9 cellular contexts compared by ENCODE assay signal in the genomic region with DNA sequence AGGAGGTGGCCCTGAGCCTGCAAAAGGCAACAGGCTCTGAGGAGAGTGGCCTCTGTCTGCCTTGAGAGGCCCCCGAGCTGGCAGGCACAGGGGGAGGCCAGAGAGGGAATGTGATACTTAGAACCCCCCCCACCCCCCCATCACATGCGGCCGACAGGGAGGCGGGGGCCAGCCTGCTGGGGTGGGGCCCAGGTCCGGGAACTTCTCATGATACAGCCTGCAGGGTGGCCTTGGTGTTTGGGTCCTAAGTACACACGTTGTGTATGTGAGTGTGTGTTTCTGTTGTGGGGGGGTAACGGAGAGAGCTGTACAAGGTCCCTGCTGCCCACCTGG. TPM values are rescaled to one million over a fixed set of nuclear protein-coding genes. Genes with fewer than 3 reads are reported as not detected.
DNase-seq lines count a peak whose midpoint lies in the region; ATAC-seq, FAIRE-seq and TF ChIP-seq lines count a peak whose summit lies in the region.
"Had no signal": no experiment of that assay in that cellular context is flagged by ENCODE, and none has a peak within 500 bp of the region (broad histone marks: within the 10 kb centered on the region; RNA-seq: fewer than 3 reads in every experiment).

No MANE protein-coding gene starts in this region.

- peaks cover 9% of the 10 kb centered on the region for H4K20me1 ChIP-seq in osteoblast (ENCODE audit: insufficient read depth, low read length)

- FAIRE-seq in GM12891 (lab: Jason Lieb, UNC) = no peak

- no peak for TF ChIP-seq POLR2A in GM12891 (IDR thresholded peaks at IDR 0.05; ENCODE audit: low read depth, low read length)

- H3K79me2 ChIP-seq in osteoblast (ENCODE audit: insufficient read depth, low read length) = peaks cover 77% of the 10 kb centered on the region

- no peak for ATAC-seq in HG03342 (IDR thresholded peaks at IDR 0.05; ENCODE audit: unreplicated experiment)

- H3K4me3 ChIP-seq in HL-60 (replicated peaks; ENCODE audit: insufficient read depth, low read length) (peak overlapping the region; percentile 79), cardiac fibroblast (replicated peaks in 1 of 2; ENCODE audit: low read depth in 2 of 2, low read length in 2 of 2) (peak overlapping the region; percentile 32 to 49), osteoblast (ENCODE audit: insufficient read depth, low read length) (peak overlapping the region; percentile 64)

- peaks cover 15% of the 10 kb centered on the region for H3K4me1 ChIP-seq in osteoblast (ENCODE audit: insufficient read depth, low read length)

- H3K9me3 ChIP-seq in osteoblast (ENCODE audit: low read depth, low read length) = peaks cover 3% of the 10 kb centered on the region

- TF ChIP-seq CTCF in HL-60 (IDR thresholded peaks at IDR 0.05; ENCODE audit: insufficient read depth, low read length) (no peak), cardiac fibroblast (IDR thresholded peaks at IDR 0.05; ENCODE audit: low read depth, low read length) (no peak), osteoblast (IDR thresholded peaks at IDR 0.05; ENCODE audit: extremely low read depth, low read depth, low read length) (no peak)

- H3K36me3 ChIP-seq in osteoblast (ENCODE audit: insufficient read depth, low read length) = peaks cover 5% of the 10 kb centered on the region

- H3K27me3 ChIP-seq in HL-60 (ENCODE audit: insufficient read depth, poor library complexity, severe bottlenecking) (no peaks in the 10 kb centered on the region), osteoblast (ENCODE audit: insufficient read depth, low read length) (no peaks in the 10 kb centered on the region)

- H3K4me2 ChIP-seq in osteoblast (ENCODE audit: insufficient read depth, low read length) = peak overlapping the region; percentile 70

- H2AFZ ChIP-seq in osteoblast (ENCODE audit: low read length) = peak overlapping the region; percentile 88

- DNase-seq in COLO668 (lab: John Stamatoyannopoulos, UW; ENCODE audit: unreplicated experiment) (peak; percentile 49), HL-60 (ENCODE audit: low read depth in 1 of 2, low spot score in 1 of 2) (no peak), cardiac fibroblast (ENCODE audit: low read depth in 2 of 2) (no peak), osteoblast (ENCODE audit: insufficient read length, low spot score, missing footprints) (no peak), GM12891 (ENCODE audit: insufficient read length, low spot score) (no peak), NCI-H2227 (lab: John Stamatoyannopoulos, UW; ENCODE audit: unreplicated experiment) (no peak), AG08395 (ENCODE audit: low spot score) (no peak)
- DNase-seq: retina had no signal

- H3K27ac ChIP-seq in HL-60 (replicated peaks) (peak overlapping the region; percentile 81), osteoblast (ENCODE audit: low read depth, low read length) (peak overlapping the region; percentile 68)

TF ChIP-seq in GM12891, 5 proteins besides CTCF, POLR2A, EP300 and RAD21:
- TF ChIP-seq SPI1 (IDR thresholded peaks at IDR 0.05; ENCODE audit: low read depth, low read length) (no peak), POLR2AphosphoS5 (IDR thresholded peaks at IDR 0.05; ENCODE audit: low read depth, low read length) (no peak), TAF1 (IDR thresholded peaks at IDR 0.05; ENCODE audit: low read depth, low read length) (no peak), PAX5 (IDR thresholded peaks at IDR 0.05; ENCODE audit: insufficient read depth, low read length, severe bottlenecking) (no peak), POU2F2 (IDR thresholded peaks at IDR 0.05; ENCODE audit: low read depth, low read length) (no peak)

RNA-seq across cellular contexts. Expression of a gene that starts 19.7 kb away (rescaled TPM):
- total RNA-seq in osteoblast = 26.4 and 28.0 TPM in 2 replicates
- 26.2 TPM for polyA plus RNA-seq in GM12891 (2012; ENCODE audit: low read depth, missing spikeins)

RNA-seq across cellular contexts. Expression of a gene that starts 31.1 kb away (rescaled TPM):
- 200 and 204 TPM in 2 replicates for total RNA-seq in osteoblast
- polyA plus RNA-seq in GM12891 (2012; ENCODE audit: low read depth, missing spikeins) = 112 TPM

RNA-seq across cellular contexts. Expression of a gene that starts 56.4 kb away (rescaled TPM):
- 37.7 and 44.9 TPM in 2 replicates for total RNA-seq in osteoblast
- polyA plus RNA-seq in GM12891 (2012; ENCODE audit: low read depth, missing spikeins) = 40.6 TPM
